In genomic region chr12:103755425-103755824, GRCh38 we compare ENCODE assay signal across 23 cellular contexts.
"Had no signal": no experiment of that assay in that cellular context is flagged by ENCODE, and none has a peak within 500 bp of the region (broad histone marks: within the 10 kb centered on the region; RNA-seq: fewer than 3 reads in every experiment).

No MANE protein-coding gene starts in this region.

- H3K36me3 ChIP-seq: colonic mucosa, esophagus squamous epithelium, gastrocnemius medialis, heart left ventricle had no signal

- H3K9me3 ChIP-seq: colonic mucosa, esophagus muscularis mucosa, esophagus squamous epithelium, gastrocnemius medialis, gastroesophageal sphincter, heart left ventricle had no signal

- H3K27ac ChIP-seq: colonic mucosa, coronary artery, dorsolateral prefrontal cortex, epithelial cell of prostate, esophagus muscularis mucosa, esophagus squamous epithelium, foreskin keratinocyte, gastrocnemius medialis, gastroesophageal sphincter, heart left ventricle had no signal

- H3K4me3 ChIP-seq: colonic mucosa, coronary artery, dorsolateral prefrontal cortex, esophagus muscularis mucosa, esophagus squamous epithelium, gastrocnemius medialis, gastroesophageal sphincter, heart left ventricle had no signal

- H3K27me3 ChIP-seq: colonic mucosa, dorsolateral prefrontal cortex, esophagus muscularis mucosa, foreskin keratinocyte, gastrocnemius medialis, gastroesophageal sphincter had no signal

- DNase-seq: colonic mucosa; cortex of kidney; dermis blood vessel endothelial cell; dorsolateral prefrontal cortex; effector CD4-positive, alpha-beta T cell; effector CD8-positive, alpha-beta T cell; effector memory CD4-positive, alpha-beta T cell; effector memory CD8-positive, alpha-beta T cell; endodermal cell; erythroblast; esophagus squamous epithelium; foreskin fibroblast; foreskin keratinocyte; foreskin melanocyte; gastrocnemius medialis; glutamatergic neuron; head of caudate nucleus; heart left ventricle had no signal

- ATAC-seq: effector memory CD8-positive, alpha-beta T cell; esophagus mucosa; foreskin keratinocyte; gastrocnemius medialis; gastroesophageal sphincter; heart left ventricle had no signal

- H3K4me1 ChIP-seq: colonic mucosa, esophagus muscularis mucosa, esophagus squamous epithelium, foreskin keratinocyte, gastroesophageal sphincter, heart left ventricle had no signal
